8 cellular contexts compared by ENCODE assay signal in the genomic region with DNA sequence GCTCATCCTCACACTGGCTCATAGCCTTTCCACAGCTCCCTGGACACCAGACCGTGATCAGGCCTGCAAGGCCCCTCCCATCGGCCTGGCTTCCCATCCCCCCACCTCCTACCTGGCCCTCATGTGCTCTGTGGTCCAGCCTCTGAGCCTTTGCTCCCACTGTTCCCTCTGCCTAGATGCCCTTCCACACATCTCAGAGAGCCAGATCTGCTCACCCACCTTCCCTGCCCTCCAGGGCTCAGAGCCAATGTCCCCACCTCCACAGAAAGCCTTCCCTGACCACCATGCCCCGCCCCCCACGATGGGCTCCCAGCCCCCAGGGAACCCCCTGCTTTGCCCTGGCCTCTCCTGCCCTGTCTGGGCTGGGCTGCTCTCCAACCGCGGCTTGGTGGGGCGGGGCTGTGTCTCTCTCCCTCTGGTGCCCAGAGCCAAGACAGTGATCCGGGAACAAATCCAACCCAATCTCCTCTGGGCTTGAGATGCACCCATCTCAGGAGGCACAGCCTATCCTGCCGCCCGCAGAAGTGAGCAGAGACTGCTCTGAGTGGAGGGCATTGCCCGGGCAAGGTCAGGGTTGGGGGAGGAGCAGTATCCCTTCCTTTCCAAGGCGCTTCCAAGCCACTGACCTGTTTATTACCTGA. TPM values are rescaled to one million over a fixed set of nuclear protein-coding genes. Genes with fewer than 3 reads are reported as not detected.
DNase-seq lines count a peak whose midpoint lies in the region; ATAC-seq, FAIRE-seq and TF ChIP-seq lines count a peak whose summit lies in the region.

No MANE protein-coding gene starts in this region.

- no peak overlapping the region for H2AK5ac ChIP-seq in trophoblast cell (ENCODE audit: low read length)

- no peak overlapping the region for H4K12ac ChIP-seq in trophoblast cell (ENCODE audit: low read depth, low read length)

- intact Hi-C loops in head of caudate nucleus (cut with DNase I) = loop anchor here (5.0 kb wide), 1 partner anchor 35 kb away; a partner anchor contains a TSS

- H4K91ac ChIP-seq in trophoblast cell (ENCODE audit: low read depth, low read length) = peak overlapping the region; percentile 29

- peak overlapping the region; percentile 84 for H3K4me3 ChIP-seq in HAP-1
- no peak overlapping the region for H3K4me3 ChIP-seq in trophoblast cell (ENCODE audit: low read depth, low read length)

- H3K4me3 Mint-ChIP-seq in activated CD8-positive, alpha-beta T cell treated with anti-CD3 and anti-CD28 coated beads, Interleukin-2, amount 10 ng/mL, durations not matched to agents 7 days and 5 days = peak overlapping the region; percentile 86

- H3K4me2 ChIP-seq in trophoblast cell (ENCODE audit: low read length) = peak overlapping the region; percentile 94

- H3K18ac ChIP-seq in trophoblast cell (ENCODE audit: low read length) = peak overlapping the region; percentile 15

- CTCF ChIA-PET in activated CD8-positive, alpha-beta T cell treated with anti-CD3 and anti-CD28 coated beads, Interleukin-2, amount 10 ng/mL, durations not matched to agents 7 days and 5 days (lab: Charles Lee) = interaction anchor here (2.1 to 3.5 kb wide), 2 partner anchors 23 kb away, joined by 11 to 21 read pairs; no protein-coding TSS in a partner anchor

- H3K14ac ChIP-seq in trophoblast cell (ENCODE audit: low read length) = no peak overlapping the region

- in situ Hi-C loops in HAP-1 (cut with MboI; ENCODE audit: low sequenced_read_pairs) = no loop called here

- no peak overlapping the region for H3K27ac ChIP-seq in trophoblast cell (ENCODE audit: low read depth, low read length)

- POLR2A ChIA-PET in activated CD8-positive, alpha-beta T cell treated with anti-CD3 and anti-CD28 coated beads, Interleukin-2, amount 10 ng/mL, durations not matched to agents 7 days and 5 days (lab: Charles Lee) = no interaction called here

- no peaks in the 10 kb centered on the region for H3K36me3 ChIP-seq in HAP-1 (replicated peaks)
- H3K36me3 ChIP-seq in trophoblast cell (ENCODE audit: control insufficient read depth in 1 of 2, insufficient read depth in 2 of 2, low read length in 2 of 2) = no peaks in the 10 kb centered on the region

- peak overlapping the region; percentile 87 for H3K27ac Mint-ChIP-seq in activated CD8-positive, alpha-beta T cell treated with anti-CD3 and anti-CD28 coated beads, Interleukin-2, amount 10 ng/mL, durations not matched to agents 7 days and 5 days

- FAIRE-seq in D721Med (lab: Jason Lieb, UNC) = no peak

- H3K4ac ChIP-seq in trophoblast cell (ENCODE audit: low read depth, low read length) = peak overlapping the region; percentile 3

- TF ChIP-seq CTCF in D721Med (IDR thresholded peaks at IDR 0.05; ENCODE audit: insufficient read depth, missing control alignments) = no peak

- no peak overlapping the region for H3K23ac ChIP-seq in trophoblast cell (ENCODE audit: low read length)

- H3K36me3 Mint-ChIP-seq in activated CD8-positive, alpha-beta T cell treated with anti-CD3 and anti-CD28 coated beads, Interleukin-2, amount 10 ng/mL, durations not matched to agents 7 days and 5 days (ENCODE audit: low read depth) = no peaks in the 10 kb centered on the region

- no peak overlapping the region for H2AFZ ChIP-seq in trophoblast cell (ENCODE audit: insufficient read depth, low read length, poor library complexity)

- no peaks in the 10 kb centered on the region for H3K9me3 ChIP-seq in HAP-1
- H3K9me3 ChIP-seq in trophoblast cell (ENCODE audit: insufficient read depth, low read depth, low read length) = peaks cover 3% of the 10 kb centered on the region

- H3K4me1 ChIP-seq in HAP-1 (peaks cover 13% of the 10 kb centered on the region), trophoblast cell (ENCODE audit: control insufficient read depth in 1 of 2, insufficient read depth in 2 of 2, low read length in 2 of 2) (peaks cover 19 to 20% of the 10 kb centered on the region in 2 experiments)

- H3K4me1 Mint-ChIP-seq in activated CD8-positive, alpha-beta T cell treated with anti-CD3 and anti-CD28 coated beads, Interleukin-2, amount 10 ng/mL, durations not matched to agents 7 days and 5 days (ENCODE audit: low read depth) = peaks cover 53% of the 10 kb centered on the region

- no CpG with 5 or more reads among the region's 12 CpGs for WGBS in trophoblast cell (ENCODE audit: extremely low coverage, insufficient coverage, insufficient read length)

- H3K27me3 Mint-ChIP-seq in activated CD8-positive, alpha-beta T cell treated with anti-CD3 and anti-CD28 coated beads, Interleukin-2, amount 10 ng/mL, durations not matched to agents 7 days and 5 days (ENCODE audit: low read depth) = no peaks in the 10 kb centered on the region

- H3K9ac ChIP-seq in trophoblast cell (ENCODE audit: low read length) = no peak overlapping the region

- peaks cover 10% of the 10 kb centered on the region for H3K79me2 ChIP-seq in trophoblast cell (ENCODE audit: control insufficient read depth, insufficient read depth, low read length, poor library complexity)

- peak overlapping the region; percentile 6 for H2BK12ac ChIP-seq in trophoblast cell (ENCODE audit: low read length)

- no peak overlapping the region for H4K8ac ChIP-seq in trophoblast cell (ENCODE audit: low read depth, low read length)

- no peak overlapping the region for H2BK5ac ChIP-seq in trophoblast cell (ENCODE audit: low read depth, low read length, poor library complexity)

- ATAC-seq in activated CD8-positive, alpha-beta T cell treated with anti-CD3 and anti-CD28 coated beads, Interleukin-2, amount 10 ng/mL, durations not matched to agents 7 days and 5 days = no peak
- no peak for ATAC-seq in HG02852 (IDR thresholded peaks at IDR 0.05; ENCODE audit: unreplicated experiment)

- peak overlapping the region; percentile 6 for H2BK120ac ChIP-seq in trophoblast cell (ENCODE audit: insufficient read depth, low read length, poor library complexity)

- DNase-seq in HAP-1 (ENCODE audit: low spot score in 2 of 2) (peak in 1 of 2 experiments; percentile 61), head of caudate nucleus (peak in 35 of 42 donors; percentile 31 to 85 (median 60)), trophoblast cell (no peak), D721Med (ENCODE audit: insufficient read length, low spot score) (no peak), SW 1271 (lab: John Stamatoyannopoulos, UW) (no peak), SW480 (ENCODE audit: low spot score) (no peak)
- no peak for DNase-seq in activated CD8-positive, alpha-beta T cell treated with anti-CD3 and anti-CD28 coated beads, Interleukin-2, amount 10 ng/mL, durations not matched to agents 7 days and 5 days

- H3K79me1 ChIP-seq in trophoblast cell (ENCODE audit: low read length) = peaks cover 17% of the 10 kb centered on the region

- H3K27me3 ChIP-seq in HAP-1 (ENCODE audit: low read depth) (no peaks in the 10 kb centered on the region), trophoblast cell (ENCODE audit: insufficient read depth, low read length) (no peaks in the 10 kb centered on the region)

- no peaks in the 10 kb centered on the region for H3K9me3 Mint-ChIP-seq in activated CD8-positive, alpha-beta T cell treated with anti-CD3 and anti-CD28 coated beads, Interleukin-2, amount 10 ng/mL, durations not matched to agents 7 days and 5 days (ENCODE audit: insufficient read depth)

RNA-seq across cellular contexts. Expression of a gene that starts 1.6 kb away (rescaled TPM):
- total RNA-seq in activated CD8-positive, alpha-beta T cell treated with anti-CD3 and anti-CD28 coated beads, Interleukin-2, amount 10 ng/mL, durations not matched to agents 7 days and 5 days = 10 to 100 TPM; 20.8 to 21.1 TPM
- polyA plus RNA-seq in trophoblast cell (2013) = 52.0 and 52.5 TPM in 2 replicates

RNA-seq across cellular contexts. Expression of a gene that starts 36.4 kb away (rescaled TPM):
- 10 to 100 TPM; 51.7 to 55.4 TPM for total RNA-seq in activated CD8-positive, alpha-beta T cell treated with anti-CD3 and anti-CD28 coated beads, Interleukin-2, amount 10 ng/mL, durations not matched to agents 7 days and 5 days
- 20.3 and 21.4 TPM in 2 replicates for polyA plus RNA-seq in trophoblast cell (2013)

RNA-seq across cellular contexts. Expression of a gene that starts 51.5 kb away (rescaled TPM):
- not detected for total RNA-seq in activated CD8-positive, alpha-beta T cell treated with anti-CD3 and anti-CD28 coated beads, Interleukin-2, amount 10 ng/mL, durations not matched to agents 7 days and 5 days
- polyA plus RNA-seq in trophoblast cell (2013) = 59.1 and 59.5 TPM in 2 replicates

Comparison
In these comparisons a context has a peak if more than half of its experiments do, and no peak if none do; other contexts are left out.
1. DNase-seq: peak in head of caudate nucleus (35 of 42); none in activated CD8-positive, alpha-beta T cell treated with anti-CD3 and anti-CD28 coated beads, Interleukin-2, amount 10 ng/mL, durations not matched to agents 7 days and 5 days (single experiment), trophoblast cell (0 of 2), D721Med (single experiment), SW 1271 (0 of 2) and SW480 (single experiment).